19 cellular contexts compared by ENCODE assay signal in genomic region chr18:35732652-35733051, GRCh38.
DNase-seq lines count a peak whose midpoint lies in the region; ATAC-seq and TF ChIP-seq lines count a peak whose summit lies in the region.
"Had no signal": no experiment of that assay in that cellular context is flagged by ENCODE, and none has a peak within 500 bp of the region (broad histone marks: within the 10 kb centered on the region; RNA-seq: fewer than 3 reads in every experiment).

No MANE protein-coding gene starts in this region.

- no peak overlapping the region for H3K4me3 ChIP-seq in fibroblast of the aortic adventitia (ENCODE audit: low read depth, low read length)
- H3K4me3 ChIP-seq: upper lobe of right lung had no signal

- intact Hi-C loops in sciatic nerve (cut with DNase I): no loop called here

- no peak for TF ChIP-seq CTCF in fibroblast of the aortic adventitia (IDR thresholded peaks at IDR 0.05; ENCODE audit: insufficient read depth, low read length)

- DNase-seq in GM04503 (ENCODE audit: low read depth) (peak; percentile 73), RPMI7951 (ENCODE audit: low read depth) (peak; percentile 66), fibroblast of the aortic adventitia (ENCODE audit: low read depth) (peak; percentile 90), sciatic nerve (ENCODE audit: low spot score) (no peak), NCI-H345 (lab: John Stamatoyannopoulos, UW) (no peak), GOT3 (lab: John Stamatoyannopoulos, UW) (no peak)
- DNase-seq: activated CD4-positive, CD25-positive, alpha-beta regulatory T cell; activated naive CD4-positive, alpha-beta T cell; caudate nucleus; COR-L47; hippocampal formation; KBM-7; naive B cell; NCI-H1417 treated with DMSO at 0.1 percent for 48 hours; NCI-H526; retina; stimulated activated CD4-positive, alpha-beta T cell treated with anti-CD3 and anti-CD28 coated beads, Interleukin-4, amount 100 ng/mL, for 24 hours; upper lobe of right lung had no signal

- peak; percentile 73 for ATAC-seq in sciatic nerve
- no peak for ATAC-seq in GM18520 (IDR thresholded peaks at IDR 0.05; ENCODE audit: unreplicated experiment)
- ATAC-seq: upper lobe of right lung had no signal

Comparison
In these comparisons a context has a peak if more than half of its experiments do, and no peak if none do; other contexts are left out.
1. DNase-seq: peak in GM04503 (single experiment), RPMI7951 (single experiment) and fibroblast of the aortic adventitia (single experiment); none in sciatic nerve (single experiment), NCI-H345 (single experiment) and GOT3 (single experiment).